In the genomic region with DNA sequence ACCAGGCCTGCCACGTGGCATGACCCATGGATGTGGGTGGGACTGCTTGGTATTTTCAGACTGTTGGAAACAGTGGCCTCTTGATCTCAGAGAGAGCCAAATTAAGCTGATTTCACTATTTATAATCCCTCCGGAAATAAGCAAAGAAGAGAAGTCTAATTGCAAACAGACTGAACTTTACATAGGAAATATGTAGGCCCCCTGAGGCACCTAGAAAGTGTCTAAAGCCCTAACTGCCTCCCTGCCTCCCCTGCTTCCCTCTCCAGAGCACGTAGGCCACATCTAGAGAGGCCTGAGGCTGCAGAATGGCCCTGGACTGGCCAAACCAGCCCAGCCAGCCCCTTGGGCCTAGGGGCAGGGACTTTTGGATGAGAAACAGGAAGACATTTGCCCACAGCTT, we compare ENCODE assay signal across 13 cellular contexts.
DNase-seq lines count a peak whose midpoint lies in the region; ATAC-seq and TF ChIP-seq lines count a peak whose summit lies in the region.
"Had no signal": no experiment of that assay in that cellular context is flagged by ENCODE, and none has a peak within 500 bp of the region (broad histone marks: within the 10 kb centered on the region; RNA-seq: fewer than 3 reads in every experiment).

No MANE protein-coding gene starts in this region.

- H3K36me3 ChIP-seq in PC-3 (ENCODE audit: low read depth, low read length) (no peaks in the 10 kb centered on the region), tibial artery (no peaks in the 10 kb centered on the region), BE2C (no peaks in the 10 kb centered on the region)

- no peak for TF ChIP-seq CTCF in PC-3 (conservative IDR thresholded peaks at IDR 0.05; ENCODE audit: low read depth, low read length)
- TF ChIP-seq CTCF in coronary artery (IDR thresholded peaks at IDR 0.05): no peak
- TF ChIP-seq CTCF in tibial artery (IDR thresholded peaks at IDR 0.05): no peak
- TF ChIP-seq CTCF in BE2C (IDR thresholded peaks at IDR 0.05; ENCODE audit: low read depth, low read length): no peak

- DNase-seq in PC-3 (peak; percentile 67), coronary artery (ENCODE audit: low spot score) (peak; percentile 45), mesenteric fat pad (ENCODE audit: low spot score) (peak; percentile 41), tibial artery (peak; percentile 16 to 44), HUDEP-2 (lab: John Stamatoyannopoulos, UW; ENCODE audit: unreplicated experiment in 76 of 76) (no peak), germinal center (ENCODE audit: low spot score) (no peak), BE2C (no peak), NCI-H1930 (lab: John Stamatoyannopoulos, UW) (no peak)
- DNase-seq: activated T-cell treated with anti-CD3 and anti-CD28 coated beads, Interleukin-2, amount 50 U/mL, for 4 hours; COR-L47; effector memory CD4-positive, alpha-beta T cell; NCI-H2081; SK-N-SH had no signal

- no peaks in the 10 kb centered on the region for H3K9me2 ChIP-seq in PC-3 (replicated peaks; ENCODE audit: low read length)
- H3K9me2 ChIP-seq: SK-N-SH had no signal

- H3K27ac ChIP-seq in PC-3 (ENCODE audit: low read length): no peak overlapping the region
- H3K27ac ChIP-seq in coronary artery: peak overlapping the region; percentile 53 to 64
- peak overlapping the region; percentile 77 to 78 for H3K27ac ChIP-seq in tibial artery

- peaks cover 13% of the 10 kb centered on the region for H3K4me1 ChIP-seq in PC-3 (ENCODE audit: insufficient read depth, low read length)
- H3K4me1 ChIP-seq in tibial artery: peaks cover 0 to 90% (median 79%) of the 10 kb centered on the region in 4 donors
- no peaks in the 10 kb centered on the region for H3K4me1 ChIP-seq in BE2C

- ATAC-seq in PC-3: no peak; the same call in 1 of the 2 replicates
- ATAC-seq: activated T-cell treated with anti-CD3 and anti-CD28 coated beads, Interleukin-2, amount 50 U/mL, for 4 hours had no signal

- H3K27me3 ChIP-seq in PC-3 (ENCODE audit: low read length) (no peaks in the 10 kb centered on the region), tibial artery (no peaks in the 10 kb centered on the region), BE2C (no peaks in the 10 kb centered on the region)

- H3K9me3 ChIP-seq in PC-3 (ENCODE audit: low read length) (no peaks in the 10 kb centered on the region), tibial artery (no peaks in the 10 kb centered on the region), BE2C (no peaks in the 10 kb centered on the region)
- H3K9me3 ChIP-seq: SK-N-SH had no signal

- CTCF ChIA-PET in PC-3 (lab: Charles Lee): no interaction called here

- no peaks in the 10 kb centered on the region for H3F3A ChIP-seq in PC-3 (ENCODE audit: low read length, unreplicated experiment)

- intact Hi-C loops in PC-3 (cut with micrococcal nuclease) (no loop called here), tibial artery (cut with DNase I; ENCODE audit: low total_unique reads) (no loop called here)

- no TSS peak for BruUV-seq in PC-3 (replicated peaks; lab: Mats Ljungman, UMichigan)

- H3K79me2 ChIP-seq in PC-3 (ENCODE audit: low read length): no peaks in the 10 kb centered on the region

- H4K20me1 ChIP-seq in PC-3 (ENCODE audit: low read length): no peaks in the 10 kb centered on the region

- POLR2A ChIA-PET in PC-3 (lab: Charles Lee; ENCODE audit: unreplicated experiment): interaction anchor here (0.7 kb wide), 1 partner anchor 11 kb away, joined by 5 read pairs; no protein-coding TSS in a partner anchor

- H3K4me2 ChIP-seq in PC-3 (ENCODE audit: low read length): no peak overlapping the region
- H3K4me2 ChIP-seq: SK-N-SH had no signal

- H2AFZ ChIP-seq in PC-3 (ENCODE audit: low read length): no peak overlapping the region

- H3K9ac ChIP-seq in PC-3 (ENCODE audit: low read length): no peak overlapping the region
- H3K9ac ChIP-seq: SK-N-SH had no signal

- H3K4me3 ChIP-seq in PC-3 (ENCODE audit: low read length): no peak overlapping the region
- no peak overlapping the region for H3K4me3 ChIP-seq in coronary artery
- no peak overlapping the region for H3K4me3 ChIP-seq in tibial artery
- no peak overlapping the region for H3K4me3 ChIP-seq in BE2C (ENCODE audit: low read depth, low read length)

Comparison
In these comparisons a context has a peak if more than half of its experiments do, and no peak if none do; other contexts are left out.
1. DNase-seq: peak in PC-3 (single experiment), coronary artery (single experiment), mesenteric fat pad (single experiment) and tibial artery (2 of 2); none in HUDEP-2 (0 of 76), germinal center (single experiment), BE2C (single experiment) and NCI-H1930 (0 of 2).